7 cellular contexts compared by ENCODE assay signal in the genomic region with DNA sequence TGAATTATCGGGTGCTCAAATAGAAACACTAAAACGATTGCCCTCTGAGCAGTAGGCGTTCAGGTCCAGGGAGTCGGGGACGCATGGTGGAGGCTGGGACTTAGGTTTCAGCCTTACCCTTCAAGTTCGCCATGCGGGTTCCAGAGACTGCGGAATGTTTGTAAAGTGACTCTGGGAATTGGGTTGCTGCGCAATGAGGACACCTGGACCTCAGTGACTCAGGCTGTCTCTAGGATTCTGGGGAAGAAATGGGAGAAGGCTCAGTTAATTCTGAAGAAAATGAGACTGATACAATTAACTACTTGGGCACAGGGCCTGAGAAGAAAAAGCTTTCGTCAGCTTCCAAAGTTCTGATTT. TPM values are rescaled to one million over a fixed set of nuclear protein-coding genes. Genes with fewer than 3 reads are reported as not detected.
DNase-seq lines count a peak whose midpoint lies in the region; ATAC-seq and TF ChIP-seq lines count a peak whose summit lies in the region.

No MANE protein-coding gene starts in this region.

- H3K4me3 ChIP-seq in HCT116 (replicated peaks in 1 of 2; ENCODE audit: low read depth in 1 of 2, low read length in 2 of 2) (peak overlapping the region; percentile 74 to 80), iPS-18a (ENCODE audit: low read length) (peak overlapping the region; percentile 68)

- no peak overlapping the region for H2AFZ ChIP-seq in HCT116 (ENCODE audit: low read depth, low read length, poor library complexity, severe bottlenecking)

- intact Hi-C loops in HCT116 (cut with micrococcal nuclease), result no loop called here
- intact Hi-C loops in activated CD8-positive, alpha-beta T cell treated with anti-CD3 and anti-CD28 coated beads for 36 hours (cut with micrococcal nuclease), result no loop called here

- H3K36me3 Mint-ChIP-seq in activated CD8-positive, alpha-beta T cell treated with anti-CD3 and anti-CD28 coated beads for 36 hours (ENCODE audit: low read depth), result no peaks in the 10 kb centered on the region
- H3K36me3 Mint-ChIP-seq in stimulated activated naive B cell treated with anti-CD40 and anti-IgM and Interleukin-4, amounts not matched to agents 10 μg/mL and 1 μg/mL and 100 μg/mL, for 72 hours, result peaks cover 0 to 3% of the 10 kb centered on the region in 2 donors

- H3K9me2 ChIP-seq in HCT116 (ENCODE audit: insufficient read depth), result no peaks in the 10 kb centered on the region

- H3K9me3 ChIP-seq in HCT116 (ENCODE audit: control insufficient read depth in 1 of 2, insufficient read depth in 1 of 2, low read depth in 1 of 2, low read length in 2 of 2) (no peaks in the 10 kb centered on the region), iPS-18a (ENCODE audit: control insufficient read depth, low read depth, low read length) (no peaks in the 10 kb centered on the region)

- DNase-seq in HCT116 (ENCODE audit: low read depth, low spot score), result no peak
- DNase-seq in activated CD8-positive, alpha-beta T cell treated with anti-CD3 and anti-CD28 coated beads for 36 hours, result no peak
- no peak for DNase-seq in stimulated activated naive B cell treated with anti-CD40 and anti-IgM and Interleukin-4, amounts not matched to agents 10 μg/mL and 1 μg/mL and 100 μg/mL, for 72 hours
- no peak for DNase-seq in NCI-H345 (lab: John Stamatoyannopoulos, UW)
- DNase-seq in activated CD4-positive, alpha-beta T cell treated with anti-CD3 and anti-CD28 coated beads for 4 hours, result no peak

- no peak for TF ChIP-seq CTCF in HCT116 (IDR thresholded peaks at IDR 0.05 in 2 of 3, conservative IDR thresholded peaks at IDR 0.05 in 1 of 3; ENCODE audit: borderline replicate concordance in 1 of 3, insufficient read depth in 1 of 3, low read depth in 2 of 3, low read length in 2 of 3)
- TF ChIP-seq CTCF in activated CD8-positive, alpha-beta T cell treated with anti-CD3 and anti-CD28 coated beads for 36 hours (IDR thresholded peaks at IDR 0.05), result no peak

- TSS peak; percentile 46 for BruUV-seq in HCT116 (replicated peaks; lab: Mats Ljungman, UMichigan)

- H3K4me1 ChIP-seq in HCT116 (ENCODE audit: control insufficient read depth in 1 of 2, insufficient read depth in 2 of 2, low read length in 2 of 2) (peaks cover 30 to 57% of the 10 kb centered on the region in 2 experiments), iPS-18a (ENCODE audit: control insufficient read depth, low read depth, low read length) (peaks cover 4% of the 10 kb centered on the region)

- H3K27me3 ChIP-seq in HCT116 (ENCODE audit: insufficient read depth, low read length) (no peaks in the 10 kb centered on the region), iPS-18a (ENCODE audit: control insufficient read depth, insufficient read depth, low read length) (peaks cover 52% of the 10 kb centered on the region)

- H3K36me3 ChIP-seq in HCT116 (ENCODE audit: control insufficient read depth in 1 of 2, insufficient read depth in 2 of 2, low read length in 2 of 2), result no peaks in the 10 kb centered on the region
- no peaks in the 10 kb centered on the region for H3K36me3 ChIP-seq in iPS-18a (ENCODE audit: control insufficient read depth, low read depth, low read length)

- no peak for TF ChIP-seq POLR2A in HCT116 (IDR thresholded peaks at IDR 0.05; ENCODE audit: borderline replicate concordance, extremely low read depth, insufficient read depth, insufficient read length)

- H3K4me2 ChIP-seq in HCT116 (ENCODE audit: low read length), result peak overlapping the region; percentile 77

- peak overlapping the region; percentile 77 for H3K9ac ChIP-seq in HCT116 (ENCODE audit: low read length)
- H3K9ac ChIP-seq in iPS-18a (ENCODE audit: low read length), result peak overlapping the region; percentile 38

- CTCF ChIA-PET in HCT116 (lab: Charles Lee), result interaction anchor here (1.4 to 1.8 kb wide), 2 partner anchors 28 to 40 kb away, joined by 3 to 5 read pairs; no protein-coding TSS in a partner anchor
- CTCF ChIA-PET in activated CD8-positive, alpha-beta T cell treated with anti-CD3 and anti-CD28 coated beads for 36 hours (lab: Charles Lee), result interaction anchor here (1.2 to 1.8 kb wide), 2 partner anchors 28 to 40 kb away, joined by 3 to 5 read pairs; no protein-coding TSS in a partner anchor

- H3K9me3 Mint-ChIP-seq in activated CD8-positive, alpha-beta T cell treated with anti-CD3 and anti-CD28 coated beads for 36 hours, result no peaks in the 10 kb centered on the region
- no peaks in the 10 kb centered on the region for H3K9me3 Mint-ChIP-seq in stimulated activated naive B cell treated with anti-CD40 and anti-IgM and Interleukin-4, amounts not matched to agents 10 μg/mL and 1 μg/mL and 100 μg/mL, for 72 hours

- peaks cover 50% of the 10 kb centered on the region for H3K79me2 ChIP-seq in HCT116 (ENCODE audit: insufficient read depth, low read length)

- H3K27ac Mint-ChIP-seq in activated CD8-positive, alpha-beta T cell treated with anti-CD3 and anti-CD28 coated beads for 36 hours, result no peak overlapping the region
- peak overlapping the region; percentile 86 for H3K27ac Mint-ChIP-seq in stimulated activated naive B cell treated with anti-CD40 and anti-IgM and Interleukin-4, amounts not matched to agents 10 μg/mL and 1 μg/mL and 100 μg/mL, for 72 hours

- POLR2A ChIA-PET in HCT116 (lab: Charles Lee), result interaction anchor here (0.6 to 2.1 kb wide), 4 partner anchors 21 to 79 kb away, joined by 3 to 17 read pairs (median 10); no protein-coding TSS in a partner anchor
- POLR2A ChIA-PET in activated CD8-positive, alpha-beta T cell treated with anti-CD3 and anti-CD28 coated beads for 36 hours (lab: Charles Lee), result interaction anchor here (0.6 to 2.2 kb wide), 2 partner anchors 18 to 27 kb away, joined by 3 to 6 read pairs; no protein-coding TSS in a partner anchor

- RAD21 ChIA-PET in HCT116 (lab: Charles Lee; ENCODE audit: low non-redundant PET in 1 of 2, low total read pairs in 2 of 2, uncharacterized antibody in 2 of 2, unreplicated experiment in 2 of 2), result no interaction called here

- H3K4me3 Mint-ChIP-seq in activated CD8-positive, alpha-beta T cell treated with anti-CD3 and anti-CD28 coated beads for 36 hours, result peak overlapping the region; percentile 67
- H3K4me3 Mint-ChIP-seq in stimulated activated naive B cell treated with anti-CD40 and anti-IgM and Interleukin-4, amounts not matched to agents 10 μg/mL and 1 μg/mL and 100 μg/mL, for 72 hours, result peak overlapping the region; percentile 85 to 91

- peaks cover 33% of the 10 kb centered on the region for H3K27me3 Mint-ChIP-seq in activated CD8-positive, alpha-beta T cell treated with anti-CD3 and anti-CD28 coated beads for 36 hours
- peaks cover 0 to 6% of the 10 kb centered on the region in 2 donors for H3K27me3 Mint-ChIP-seq in stimulated activated naive B cell treated with anti-CD40 and anti-IgM and Interleukin-4, amounts not matched to agents 10 μg/mL and 1 μg/mL and 100 μg/mL, for 72 hours

- H3K27ac ChIP-seq in HCT116 (ENCODE audit: low read depth, low read length) (peak overlapping the region; percentile 79), iPS-18a (ENCODE audit: low read length) (no peak overlapping the region)

- TF ChIP-seq RAD21 in HCT116 (IDR thresholded peaks at IDR 0.05; ENCODE audit: low read depth), result no peak

- peaks cover 10% of the 10 kb centered on the region for H3K4me1 Mint-ChIP-seq in activated CD8-positive, alpha-beta T cell treated with anti-CD3 and anti-CD28 coated beads for 36 hours (ENCODE audit: low read depth)
- peaks cover 11 to 25% of the 10 kb centered on the region in 2 donors for H3K4me1 Mint-ChIP-seq in stimulated activated naive B cell treated with anti-CD40 and anti-IgM and Interleukin-4, amounts not matched to agents 10 μg/mL and 1 μg/mL and 100 μg/mL, for 72 hours

- H4K20me1 ChIP-seq in HCT116 (ENCODE audit: insufficient read depth), result no peaks in the 10 kb centered on the region

- ATAC-seq in HCT116, result no peak
- no peak for ATAC-seq in activated CD8-positive, alpha-beta T cell treated with anti-CD3 and anti-CD28 coated beads for 36 hours
- ATAC-seq in stimulated activated naive B cell treated with anti-CD40 and anti-IgM and Interleukin-4, amounts not matched to agents 10 μg/mL and 1 μg/mL and 100 μg/mL, for 72 hours (replicated peaks), result no peak
- no peak for ATAC-seq in GM18907 (IDR thresholded peaks at IDR 0.05; ENCODE audit: unreplicated experiment)

TF ChIP-seq in HCT116, 20 proteins besides CTCF, POLR2A, EP300 and RAD21 (continues in another document):
- TF ChIP-seq, protein P1, sequence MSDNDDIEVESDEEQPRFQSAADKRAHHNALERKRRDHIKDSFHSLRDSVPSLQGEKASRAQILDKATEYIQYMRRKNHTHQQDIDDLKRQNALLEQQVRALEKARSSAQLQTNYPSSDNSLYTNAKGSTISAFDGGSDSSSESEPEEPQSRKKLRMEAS (IDR thresholded peaks at IDR 0.05), result peak; percentile 38; the same call in 1 of the 2 replicates
- TF ChIP-seq, protein P2, sequence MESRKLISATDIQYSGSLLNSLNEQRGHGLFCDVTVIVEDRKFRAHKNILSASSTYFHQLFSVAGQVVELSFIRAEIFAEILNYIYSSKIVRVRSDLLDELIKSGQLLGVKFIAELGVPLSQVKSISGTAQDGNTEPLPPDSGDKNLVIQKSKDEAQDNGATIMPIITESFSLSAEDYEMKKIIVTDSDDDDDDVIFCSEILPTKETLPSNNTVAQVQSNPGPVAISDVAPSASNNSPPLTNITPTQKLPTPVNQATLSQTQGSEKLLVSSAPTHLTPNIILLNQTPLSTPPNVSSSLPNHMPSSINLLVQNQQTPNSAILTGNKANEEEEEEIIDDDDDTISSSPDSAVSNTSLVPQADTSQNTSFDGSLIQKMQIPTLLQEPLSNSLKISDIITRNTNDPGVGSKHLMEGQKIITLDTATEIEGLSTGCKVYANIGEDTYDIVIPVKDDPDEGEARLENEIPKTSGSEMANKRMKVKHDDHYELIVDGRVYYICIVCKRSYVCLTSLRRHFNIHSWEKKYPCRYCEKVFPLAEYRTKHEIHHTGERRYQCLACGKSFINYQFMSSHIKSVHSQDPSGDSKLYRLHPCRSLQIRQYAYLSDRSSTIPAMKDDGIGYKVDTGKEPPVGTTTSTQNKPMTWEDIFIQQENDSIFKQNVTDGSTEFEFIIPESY (IDR thresholded peaks at IDR 0.05; ENCODE audit: extremely low read depth, insufficient replicate concordance, low read length), result no peak
- TF ChIP-seq ZNF274 (IDR thresholded peaks at IDR 0.05; ENCODE audit: low read depth, low read length) (no peak), YY1 (IDR thresholded peaks at IDR 0.05; ENCODE audit: extremely low read depth, insufficient replicate concordance, low read depth, low read length) (no peak)

RNA-seq across cellular contexts. Expression of a gene that starts 1.1 kb away (rescaled TPM):
- 86.1 TPM for total RNA-seq in HCT116 (2021; ENCODE audit: unreplicated experiment)
- 75.3 and 83.3 TPM in 2 replicates for polyA plus RNA-seq in HCT116 (2012)
- 1 to 10 TPM; 4.5 to 6.0 TPM for total RNA-seq in activated CD8-positive, alpha-beta T cell treated with anti-CD3 and anti-CD28 coated beads for 36 hours

Comparison
In these comparisons a context has a peak if more than half of its experiments do, and no peak if none do; other contexts are left out.
1. RNA of a gene that starts 1.1 kb away (total RNA-seq): 86.1 TPM in HCT116 (single experiment); 4.5 to 6.0 TPM in activated CD8-positive, alpha-beta T cell treated with anti-CD3 and anti-CD28 coated beads for 36 hours; every median in the first group is over 10 times any median in the second.